ENCODE assay signal across 28 cellular contexts in genomic region chr7:101557421-101557820, GRCh38.
"Had no signal": no experiment of that assay in that cellular context is flagged by ENCODE, and none has a peak within 500 bp of the region (broad histone marks: within the 10 kb centered on the region; RNA-seq: fewer than 3 reads in every experiment).

No MANE protein-coding gene starts in this region.

- H3K4me1 ChIP-seq: adrenal gland, ascending aorta, esophagus muscularis mucosa, tibial nerve had no signal

- H3K4me3 ChIP-seq: adrenal gland, ascending aorta, dorsolateral prefrontal cortex, esophagus muscularis mucosa, hepatocyte, mucosa of descending colon, tibial nerve had no signal

- H3K27ac ChIP-seq: adrenal gland, ascending aorta, brain microvascular endothelial cell, dorsolateral prefrontal cortex, esophagus muscularis mucosa, hepatocyte, tibial nerve had no signal

- H3K36me3 ChIP-seq: adrenal gland, ascending aorta, brain microvascular endothelial cell, esophagus muscularis mucosa, tibial nerve had no signal

- FAIRE-seq: colon, frontal cortex, small intestine had no signal

- DNase-seq: activated CD4-positive, alpha-beta T cell treated with anti-CD3 and anti-CD28 coated beads, Interleukin-2, amount 10 ng/mL, durations not matched to agents 7 days and 5 days; activated CD8-positive, alpha-beta memory T cell treated with anti-CD3 and anti-CD28 coated beads, Interleukin-2, amount 10 ng/mL, durations not matched to agents 7 days and 5 days; activated CD8-positive, alpha-beta T cell treated with anti-CD3 and anti-CD28 coated beads for 36 hours; activated gamma-delta T cell treated with Interleukin-2 at 50 U/mL for 16 hours; activated T-cell treated with anti-CD3 and anti-CD28 coated beads, Interleukin-2, amount 50 U/mL, for 1 hour; brain microvascular endothelial cell; central memory CD4-positive, alpha-beta T cell; effector memory CD8-positive, alpha-beta T cell; glutamatergic neuron; mesenchymal stem cell; mucosa of descending colon; nephron progenitor cell; nucleus accumbens; small intestine; stimulated activated CD4-positive, alpha-beta T cell treated with anti-CD3 and anti-CD28 coated beads, Interleukin-2, amount 100 ng/mL, for 24 hours; stimulated activated naive CD8-positive, alpha-beta T cell treated with anti-CD3 and anti-CD28 coated beads, Interleukin-15, amount 100 ng/mL, for 72 hours; T-helper 2 cell had no signal

- H3K9me3 ChIP-seq: adrenal gland, ascending aorta, esophagus muscularis mucosa, mucosa of descending colon, tibial nerve had no signal

- ATAC-seq: activated CD4-positive, CD25-positive, alpha-beta regulatory T cell treated with anti-CD3 and anti-CD28 coated beads, Interleukin-2, amount 50 U/mL, for 24 hours; activated CD8-positive, alpha-beta memory T cell treated with anti-CD3 and anti-CD28 coated beads, Interleukin-2, amount 10 ng/mL, durations not matched to agents 7 days and 5 days; activated CD8-positive, alpha-beta T cell treated with anti-CD3 and anti-CD28 coated beads for 36 hours; effector memory CD8-positive, alpha-beta T cell; mucosa of descending colon; sciatic nerve; stimulated activated effector memory CD8-positive, alpha-beta T cell treated with anti-CD3 and anti-CD28 coated beads, Interleukin-12 subunit alpha, Interleukin-12 subunit beta, amount 100 ng/mL, for 72 hours; stimulated activated naive CD8-positive, alpha-beta T cell treated with anti-CD3 and anti-CD28 coated beads, Interleukin-15, amount 100 ng/mL, for 72 hours had no signal

- H3K27me3 ChIP-seq: adrenal gland, ascending aorta, dorsolateral prefrontal cortex, hepatocyte had no signal
